19 cellular contexts compared by ENCODE assay signal in genomic region chr1:53656062-53656915, GRCh38.
DNase-seq lines count a peak whose midpoint lies in the region; ATAC-seq and TF ChIP-seq lines count a peak whose summit lies in the region.
"Had no signal": no experiment of that assay in that cellular context is flagged by ENCODE, and none has a peak within 500 bp of the region (broad histone marks: within the 10 kb centered on the region; RNA-seq: fewer than 3 reads in every experiment).

No MANE protein-coding gene starts in this region.

- ATAC-seq in RWPE2 (ENCODE audit: low read depth) (no peak), GM21447 (IDR thresholded peaks at IDR 0.05; ENCODE audit: unreplicated experiment) (no peak)
- ATAC-seq: activated naive CD4-positive, alpha-beta T cell treated with anti-CD3 and anti-CD28 coated beads, Interleukin-2, amount 50 U/mL, for 72 hours; heart left ventricle had no signal

- 48 to 56% (median 51%) methylated on average over 14 to 15 of the region's 15 CpGs for WGBS in spleen, 5 donors
- WGBS in transverse colon (ENCODE audit: low coverage in 1 of 2), 2 donors = 33 to 63% methylated on average over 3 to 15 of the region's 15 CpGs

- intact Hi-C loops in spleen (cut with DNase I; ENCODE audit: low total_unique reads) = no loop called here
- intact Hi-C loops in transverse colon (cut with DNase I; ENCODE audit: low total_unique reads) = no loop called here

- no peak for TF ChIP-seq CTCF in RWPE2 (IDR thresholded peaks at IDR 0.05; ENCODE audit: poor library complexity, severe bottlenecking)
- TF ChIP-seq CTCF in spleen (IDR thresholded peaks at IDR 0.05 in 8 of 11, conservative IDR thresholded peaks at IDR 0.05 in 3 of 11) = no peak
- no peak for TF ChIP-seq CTCF in transverse colon (IDR thresholded peaks at IDR 0.05)

- H3K4me3 ChIP-seq in RWPE2 (ENCODE audit: severe bottlenecking) (no peak overlapping the region), spleen (no peak overlapping the region), transverse colon (no peak overlapping the region)
- H3K4me3 ChIP-seq: dorsolateral prefrontal cortex, heart left ventricle, Peyer's patch, upper lobe of left lung had no signal

- H3K4me1 ChIP-seq in RWPE2 (ENCODE audit: insufficient read depth, poor library complexity, severe bottlenecking) (no peaks in the 10 kb centered on the region), spleen (no peaks in the 10 kb centered on the region), transverse colon (no peaks in the 10 kb centered on the region)
- H3K4me1 ChIP-seq: Peyer's patch, upper lobe of left lung had no signal

- in situ Hi-C loops in transverse colon (cut with MboI; ENCODE audit: low pct_ligation_motif_present in 1 of 4, low pct_unique_long_range_greater_than_20kb in 1 of 4, low sequenced_read_pairs in 3 of 4) = no loop called here

- no peaks in the 10 kb centered on the region for H3K36me3 ChIP-seq in RWPE2 (ENCODE audit: low read depth)
- no peaks in the 10 kb centered on the region for H3K36me3 ChIP-seq in spleen
- H3K36me3 ChIP-seq in transverse colon = no peaks in the 10 kb centered on the region
- H3K36me3 ChIP-seq: heart left ventricle, Peyer's patch, upper lobe of left lung had no signal

- H3K9me3 ChIP-seq in RWPE2 (ENCODE audit: severe bottlenecking) (no peaks in the 10 kb centered on the region), spleen (no peaks in the 10 kb centered on the region), transverse colon (no peaks in the 10 kb centered on the region)
- H3K9me3 ChIP-seq: heart left ventricle, Peyer's patch, upper lobe of left lung had no signal

- no peaks in the 10 kb centered on the region for H3K27me3 ChIP-seq in RWPE2 (ENCODE audit: insufficient read depth, poor library complexity, severe bottlenecking)
- peaks cover 0 to 16% (median 0%) of the 10 kb centered on the region in 7 donors for H3K27me3 ChIP-seq in spleen (replicated peaks in 1 of 7)
- no peaks in the 10 kb centered on the region for H3K27me3 ChIP-seq in transverse colon
- H3K27me3 ChIP-seq: dorsolateral prefrontal cortex, Peyer's patch, upper lobe of left lung had no signal

- DNase-seq in NCI-H2171 treated with DMSO at 0.1 percent for 48 hours (lab: John Stamatoyannopoulos, UW) = peak; percentile 14
- no peak for DNase-seq in NCI-H2171 (lab: John Stamatoyannopoulos, UW)
- DNase-seq in RWPE2 (ENCODE audit: low spot score) = peak; percentile 7
- DNase-seq in fibroblast of peridontal ligament (ENCODE audit: extremely low read depth) = peak; percentile 98
- peak; percentile 27 for DNase-seq in spleen
- no peak for DNase-seq in transverse colon
- no peak for DNase-seq in activated T-cell treated with anti-CD3 and anti-CD28 coated beads for 4 hours
- DNase-seq: 8988T; DMS153; heart left ventricle; NCI-H1092; NCI-H510A treated with DMSO at 0.1 percent for 48 hours; occipital lobe; stimulated activated CD8-positive, alpha-beta memory T cell treated with anti-CD3 and anti-CD28 coated beads, Interleukin-4, amount 100 ng/mL, for 48 hours; upper lobe of left lung had no signal

- TF ChIP-seq EP300 in transverse colon (IDR thresholded peaks at IDR 0.05; ENCODE audit: low read depth) = no peak

- no peak for TF ChIP-seq POLR2A in spleen (IDR thresholded peaks at IDR 0.05)
- TF ChIP-seq POLR2A in transverse colon (IDR thresholded peaks at IDR 0.05) = no peak

- no peak overlapping the region for H3K27ac ChIP-seq in RWPE2 (ENCODE audit: poor library complexity, severe bottlenecking)
- H3K27ac ChIP-seq in spleen = no peak overlapping the region
- H3K27ac ChIP-seq in transverse colon = no peak overlapping the region
- H3K27ac ChIP-seq: dorsolateral prefrontal cortex, heart left ventricle, Peyer's patch, upper lobe of left lung had no signal

Comparison
In these comparisons a context has a peak if more than half of its experiments do, and no peak if none do; other contexts are left out.
1. DNase-seq: peak in NCI-H2171 treated with DMSO at 0.1 percent for 48 hours (single experiment), RWPE2 (single experiment), fibroblast of peridontal ligament (single experiment) and spleen (single experiment); none in NCI-H2171 (single experiment), transverse colon (single experiment) and activated T-cell treated with anti-CD3 and anti-CD28 coated beads for 4 hours (single experiment).